ENCODE assay signal across 1 cellular context in the genomic region with DNA sequence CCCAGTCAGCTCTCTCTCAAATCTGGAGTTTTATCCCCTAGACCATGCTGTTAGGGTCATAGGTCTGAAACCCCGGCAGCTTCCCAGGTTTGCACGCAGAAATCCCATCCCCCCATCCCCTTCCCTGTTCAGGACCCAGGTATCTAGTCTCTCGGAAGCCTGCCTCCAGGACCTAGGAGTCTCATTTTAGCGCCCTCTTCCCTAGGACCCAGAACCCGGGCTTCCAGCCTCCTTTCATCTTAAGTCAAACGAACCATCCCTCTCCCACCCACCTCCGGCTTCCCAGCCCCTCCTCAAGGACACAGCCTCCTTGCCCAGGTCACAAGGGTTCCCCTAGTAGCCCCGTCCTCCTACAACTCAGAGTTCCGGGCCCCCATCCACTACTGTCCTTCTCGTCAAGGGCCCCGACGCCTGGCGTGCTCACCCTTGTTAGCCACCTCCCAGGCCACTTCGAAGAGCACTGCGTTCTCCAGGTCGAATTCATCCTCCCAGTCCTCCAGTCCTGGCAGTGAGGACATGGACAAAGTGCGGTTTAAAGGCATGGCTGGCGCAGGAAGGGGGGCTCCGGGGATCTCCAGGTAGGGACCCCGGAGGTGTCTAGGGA.
A peak's percentile ranks its signal among the peaks of the same experiment; 100 is the strongest.
TF ChIP-seq lines count a peak whose summit lies in the region.

No MANE protein-coding gene starts in this region.

TF ChIP-seq in HepG2, 621 proteins besides CTCF, POLR2A, EP300 and RAD21 (continues in another document):
- peak; percentile 34; the same call in 1 of the 2 replicates for TF ChIP-seq ZNF713 (CRISPR knock-in tag; IDR thresholded peaks at IDR 0.05)
- TF ChIP-seq ZNF770 (CRISPR knock-in tag; IDR thresholded peaks at IDR 0.05) = peak; percentile 7; the same call in 1 of the 2 replicates
- TF ChIP-seq ZBTB4 (CRISPR knock-in tag; IDR thresholded peaks at IDR 0.05; ENCODE audit: borderline replicate concordance) = peak; percentile 64; the same call in 1 of the 2 replicates
- TF ChIP-seq EED (CRISPR knock-in tag; IDR thresholded peaks at IDR 0.05) = 0 out of 2 replicates have a peak, but pooled peaks have one; percentile 26
- peak; percentile 20; the same call in 1 of the 2 replicates for TF ChIP-seq MXD1 (CRISPR knock-in tag; IDR thresholded peaks at IDR 0.05)
- no peak for TF ChIP-seq GATAD2A (CRISPR knock-in tag; IDR thresholded peaks at IDR 0.05)
- TF ChIP-seq SNAPC2 (CRISPR knock-in tag; IDR thresholded peaks at IDR 0.05) = peak; percentile 30; the same call in 1 of the 2 replicates
- 0 out of 2 replicates have a peak, but pooled peaks have one; percentile 60 for TF ChIP-seq KLF13 (CRISPR knock-in tag; IDR thresholded peaks at IDR 0.05)
- TF ChIP-seq SRY (CRISPR knock-in tag; IDR thresholded peaks at IDR 0.05) = peak; percentile 64; the same call in 1 of the 2 replicates
- TF ChIP-seq ZNF550 (CRISPR knock-in tag; IDR thresholded peaks at IDR 0.05; ENCODE audit: borderline replicate concordance) = 0 out of 2 replicates have a peak, but pooled peaks have one; percentile 44
- TF ChIP-seq ZBTB1 (CRISPR knock-in tag; IDR thresholded peaks at IDR 0.05; ENCODE audit: borderline replicate concordance) = no peak
- TF ChIP-seq, protein P1, sequence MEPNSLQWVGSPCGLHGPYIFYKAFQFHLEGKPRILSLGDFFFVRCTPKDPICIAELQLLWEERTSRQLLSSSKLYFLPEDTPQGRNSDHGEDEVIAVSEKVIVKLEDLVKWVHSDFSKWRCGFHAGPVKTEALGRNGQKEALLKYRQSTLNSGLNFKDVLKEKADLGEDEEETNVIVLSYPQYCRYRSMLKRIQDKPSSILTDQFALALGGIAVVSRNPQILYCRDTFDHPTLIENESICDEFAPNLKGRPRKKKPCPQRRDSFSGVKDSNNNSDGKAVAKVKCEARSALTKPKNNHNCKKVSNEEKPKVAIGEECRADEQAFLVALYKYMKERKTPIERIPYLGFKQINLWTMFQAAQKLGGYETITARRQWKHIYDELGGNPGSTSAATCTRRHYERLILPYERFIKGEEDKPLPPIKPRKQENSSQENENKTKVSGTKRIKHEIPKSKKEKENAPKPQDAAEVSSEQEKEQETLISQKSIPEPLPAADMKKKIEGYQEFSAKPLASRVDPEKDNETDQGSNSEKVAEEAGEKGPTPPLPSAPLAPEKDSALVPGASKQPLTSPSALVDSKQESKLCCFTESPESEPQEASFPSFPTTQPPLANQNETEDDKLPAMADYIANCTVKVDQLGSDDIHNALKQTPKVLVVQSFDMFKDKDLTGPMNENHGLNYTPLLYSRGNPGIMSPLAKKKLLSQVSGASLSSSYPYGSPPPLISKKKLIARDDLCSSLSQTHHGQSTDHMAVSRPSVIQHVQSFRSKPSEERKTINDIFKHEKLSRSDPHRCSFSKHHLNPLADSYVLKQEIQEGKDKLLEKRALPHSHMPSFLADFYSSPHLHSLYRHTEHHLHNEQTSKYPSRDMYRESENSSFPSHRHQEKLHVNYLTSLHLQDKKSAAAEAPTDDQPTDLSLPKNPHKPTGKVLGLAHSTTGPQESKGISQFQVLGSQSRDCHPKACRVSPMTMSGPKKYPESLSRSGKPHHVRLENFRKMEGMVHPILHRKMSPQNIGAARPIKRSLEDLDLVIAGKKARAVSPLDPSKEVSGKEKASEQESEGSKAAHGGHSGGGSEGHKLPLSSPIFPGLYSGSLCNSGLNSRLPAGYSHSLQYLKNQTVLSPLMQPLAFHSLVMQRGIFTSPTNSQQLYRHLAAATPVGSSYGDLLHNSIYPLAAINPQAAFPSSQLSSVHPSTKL (CRISPR knock-in tag; IDR thresholded peaks at IDR 0.05) = no peak
- TF ChIP-seq ZNF333 (CRISPR knock-in tag; IDR thresholded peaks at IDR 0.05; ENCODE audit: borderline replicate concordance) = 0 out of 2 replicates have a peak, but pooled peaks have one; percentile 12
- no peak for TF ChIP-seq ATF7 (IDR thresholded peaks at IDR 0.05)
- 0 out of 2 replicates have a peak, but pooled peaks have one; percentile 8 for TF ChIP-seq ATF7 (CRISPR knock-in tag; IDR thresholded peaks at IDR 0.05)
- TF ChIP-seq ZNF160 (CRISPR knock-in tag; IDR thresholded peaks at IDR 0.05) = no peak
- TF ChIP-seq ZNF768 (CRISPR knock-in tag; IDR thresholded peaks at IDR 0.05) = 0 out of 2 replicates have a peak, but pooled peaks have one; percentile 42
- no peak for TF ChIP-seq PHF20 (CRISPR knock-in tag; IDR thresholded peaks at IDR 0.05)
- no peak for TF ChIP-seq ZNF777 (CRISPR knock-in tag; IDR thresholded peaks at IDR 0.05)
- no peak for TF ChIP-seq LCORL (IDR thresholded peaks at IDR 0.05)
- TF ChIP-seq LCORL (CRISPR knock-in tag; IDR thresholded peaks at IDR 0.05) = no peak
- no peak for TF ChIP-seq NBN (conservative IDR thresholded peaks at IDR 0.05)
- TF ChIP-seq ZBTB40 (IDR thresholded peaks at IDR 0.05) = no peak
- peak; percentile 30; the same call in 1 of the 2 replicates for TF ChIP-seq ZBTB40 (CRISPR knock-in tag; IDR thresholded peaks at IDR 0.05)
- peak; percentile 19; the same call in 1 of the 2 replicates for TF ChIP-seq ZNF607 (CRISPR knock-in tag; IDR thresholded peaks at IDR 0.05; ENCODE audit: borderline replicate concordance)
- TF ChIP-seq MTA3 (CRISPR knock-in tag; IDR thresholded peaks at IDR 0.05) = no peak
- peak; percentile 70; the same call in 1 of the 2 replicates for TF ChIP-seq PHF8 (CRISPR knock-in tag; IDR thresholded peaks at IDR 0.05)
- TF ChIP-seq GFI1 (CRISPR knock-in tag; IDR thresholded peaks at IDR 0.05; ENCODE audit: borderline replicate concordance) = peak; percentile 59; the same call in 1 of the 2 replicates
- TF ChIP-seq, protein P2, sequence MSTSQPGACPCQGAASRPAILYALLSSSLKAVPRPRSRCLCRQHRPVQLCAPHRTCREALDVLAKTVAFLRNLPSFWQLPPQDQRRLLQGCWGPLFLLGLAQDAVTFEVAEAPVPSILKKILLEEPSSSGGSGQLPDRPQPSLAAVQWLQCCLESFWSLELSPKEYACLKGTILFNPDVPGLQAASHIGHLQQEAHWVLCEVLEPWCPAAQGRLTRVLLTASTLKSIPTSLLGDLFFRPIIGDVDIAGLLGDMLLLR (CRISPR knock-in tag; IDR thresholded peaks at IDR 0.05) = 0 out of 2 replicates have a peak, but pooled peaks have one; percentile 17
- TF ChIP-seq, protein P3, sequence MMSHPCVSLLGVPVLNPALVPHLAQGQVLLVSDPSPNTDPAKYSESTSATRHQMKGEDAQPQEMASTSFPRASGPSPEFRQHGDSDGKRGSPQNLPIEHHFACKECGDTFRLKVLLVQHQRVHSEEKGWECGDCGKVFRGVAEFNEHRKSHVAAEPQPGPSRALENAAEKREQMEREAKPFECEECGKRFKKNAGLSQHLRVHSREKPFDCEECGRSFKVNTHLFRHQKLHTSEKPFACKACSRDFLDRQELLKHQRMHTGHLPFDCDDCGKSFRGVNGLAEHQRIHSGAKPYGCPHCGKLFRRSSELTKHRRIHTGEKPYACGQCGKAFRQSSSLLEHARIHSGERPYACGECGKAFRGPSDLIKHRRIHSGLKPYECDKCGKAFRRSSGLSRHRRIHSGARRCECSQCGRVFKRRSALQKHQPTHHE (CRISPR knock-in tag; IDR thresholded peaks at IDR 0.05; ENCODE audit: borderline replicate concordance) = peak; percentile 29; the same call in 1 of the 2 replicates
- 0 out of 2 replicates have a peak, but pooled peaks have one; percentile 75 for TF ChIP-seq ZNF839 (CRISPR knock-in tag; IDR thresholded peaks at IDR 0.05; ENCODE audit: borderline replicate concordance)
- TF ChIP-seq SALL2 (CRISPR knock-in tag; IDR thresholded peaks at IDR 0.05) = 0 out of 2 replicates have a peak, but pooled peaks have one; percentile 19
